Comparison of ENCODE assay signal across 24 cellular contexts in genomic region chr3:1468145-1468544, GRCh38.
DNase-seq lines count a peak whose midpoint lies in the region; ATAC-seq, FAIRE-seq and TF ChIP-seq lines count a peak whose summit lies in the region.
"Had no signal": no experiment of that assay in that cellular context is flagged by ENCODE, and none has a peak within 500 bp of the region (broad histone marks: within the 10 kb centered on the region; RNA-seq: fewer than 3 reads in every experiment).

No MANE protein-coding gene starts in this region.

- WGBS in K562 (ENCODE audit: insufficient coverage, low coverage, missing lambda C conversion rate): 0% methylated on average over 4 of the region's 4 CpGs

- no peak for FAIRE-seq in K562 (lab: Jason Lieb, UNC)
- FAIRE-seq: A204.1, D721Med, G401.6, GM12891, GM19239 had no signal

- H3K4me3 ChIP-seq in K562: no peak overlapping the region
- H3K4me3 ChIP-seq: BLaER1 had no signal

- no TSS peak for BruUV-seq in K562 (replicated peaks; lab: Mats Ljungman, UMichigan)

- no peak for TF ChIP-seq RAD21 in K562 (CRISPR knock-in tag; conservative IDR thresholded peaks at IDR 0.05 in 1 of 2, IDR thresholded peaks at IDR 0.05 in 1 of 2)

- peak; percentile 21 for DNase-seq in Caki2 (ENCODE audit: low read depth)
- peak; percentile 35 for DNase-seq in H4 (ENCODE audit: low spot score)
- peak; percentile 22 for DNase-seq in OCI-M1 (lab: John Stamatoyannopoulos, UW)
- no peak for DNase-seq in K562 (ENCODE audit: extremely low read depth in 1 of 4, low spot score in 3 of 4)
- DNase-seq in NCI-H2081 (lab: John Stamatoyannopoulos, UW): no peak
- no peak for DNase-seq in NCI-H1417 (lab: John Stamatoyannopoulos, UW)
- DNase-seq: 8988T; ACHN; BE2C; C1 segment of cervical spinal cord; Calu3; CD4-positive, alpha-beta memory T cell; CD4-positive, CD25-positive, alpha-beta regulatory T cell; CD8-positive, alpha-beta memory T cell; COR-L47; DMS79 treated with DMSO at 0.1 percent for 48 hours; GF-D8 had no signal

- no peak overlapping the region for H3K4me2 ChIP-seq in K562 (ENCODE audit: insufficient read depth, low read length)
- H3K4me2 ChIP-seq: BLaER1 had no signal

- H3K9me3 ChIP-seq in K562 (replicated peaks; ENCODE audit: control insufficient read depth, insufficient read depth, low read depth, low read length): no peaks in the 10 kb centered on the region; the same call in none of the 2 replicates
- H3K9me3 ChIP-seq: BE2C, BLaER1 had no signal

- no peaks in the 10 kb centered on the region for H3K9me1 ChIP-seq in K562 (ENCODE audit: control insufficient read depth, insufficient read depth, low read length)

- no peaks in the 10 kb centered on the region for H4K20me1 ChIP-seq in K562 (replicated peaks; ENCODE audit: control insufficient read depth, insufficient read depth, low read length)
- H4K20me1 ChIP-seq: BLaER1 had no signal

- no peaks in the 10 kb centered on the region for H3K27me3 ChIP-seq in K562 (ENCODE audit: control insufficient read depth in 2 of 2, insufficient read depth in 2 of 2, low read length in 2 of 2)
- H3K27me3 ChIP-seq: BE2C, BLaER1 had no signal

- H2AFZ ChIP-seq in K562 (ENCODE audit: low read depth, low read length): no peak overlapping the region

- H3K79me2 ChIP-seq in K562 (ENCODE audit: control insufficient read depth, insufficient read depth, low read length): no peaks in the 10 kb centered on the region

- CTCF ChIA-PET in K562 (lab: Yijun Ruan, JAX; ENCODE audit: low intra/inter-chr PET ratio): no interaction called here

- ATAC-seq in K562 (no peak), GM19452 (IDR thresholded peaks at IDR 0.05; ENCODE audit: unreplicated experiment) (no peak)

- TF ChIP-seq EP300 in K562 (IDR thresholded peaks at IDR 0.05; ENCODE audit: low read length): no peak

- POLR2A ChIA-PET in K562 (lab: Yijun Ruan, JAX): no interaction called here

- H3K27ac ChIP-seq in K562 (ENCODE audit: extremely low read depth, low read depth, low read length): no peak overlapping the region
- H3K27ac ChIP-seq: BLaER1 had no signal

- no peaks in the 10 kb centered on the region for H3K4me1 ChIP-seq in K562 (replicated peaks in 1 of 2; ENCODE audit: control insufficient read depth in 2 of 2, insufficient read depth in 2 of 2, low read length in 2 of 2)
- H3K4me1 ChIP-seq: BE2C, BLaER1 had no signal

- in situ Hi-C loops in Caki2 (cut with HindIII; ENCODE audit: low pct_unique_long_range_greater_than_20kb, low sequenced_read_pairs): no loop called here
- in situ Hi-C loops in K562 (cut with MboI): no loop called here

- no peak for TF ChIP-seq POLR2A in K562 (conservative IDR thresholded peaks at IDR 0.05)

- TF ChIP-seq CTCF in K562 (IDR thresholded peaks at IDR 0.05 in 2 of 3, conservative IDR thresholded peaks at IDR 0.05 in 1 of 3; ENCODE audit: insufficient read depth in 2 of 3, low read depth in 1 of 3, low read length in 3 of 3): no peak

- H3K9ac ChIP-seq in K562 (ENCODE audit: insufficient read depth in 1 of 2, low read depth in 2 of 2, low read length in 2 of 2): no peak overlapping the region
- H3K9ac ChIP-seq: BLaER1 had no signal

- no peaks in the 10 kb centered on the region for H3K36me3 ChIP-seq in K562 (ENCODE audit: control insufficient read depth, insufficient read depth, low read length)
- H3K36me3 ChIP-seq: BE2C, BLaER1 had no signal

- intact Hi-C loops in K562 (cut with micrococcal nuclease): no loop called here

TF ChIP-seq in K562, 482 proteins besides CTCF, POLR2A, EP300 and RAD21:
- TF ChIP-seq TFE3 (CRISPR knock-in tag; IDR thresholded peaks at IDR 0.05) (peak; percentile 58), KLF1 (tag; IDR thresholded peaks at IDR 0.05) (no peak)

Comparison
In these comparisons a context has a peak if more than half of its experiments do, and no peak if none do; other contexts are left out.
1. DNase-seq: peak in Caki2 (single experiment), H4 (single experiment) and OCI-M1 (single experiment); none in K562 (0 of 4), NCI-H2081 (0 of 2) and NCI-H1417 (0 of 3).